Comparison of ENCODE assay signal across 12 cellular contexts in genomic region chr2:188475945-188476344, GRCh38.
DNase-seq lines count a peak whose midpoint lies in the region; ATAC-seq, FAIRE-seq and TF ChIP-seq lines count a peak whose summit lies in the region.
"Had no signal": no experiment of that assay in that cellular context is flagged by ENCODE, and none has a peak within 500 bp of the region (broad histone marks: within the 10 kb centered on the region; RNA-seq: fewer than 3 reads in every experiment).

No MANE protein-coding gene starts in this region.

- no peaks in the 10 kb centered on the region for H3K9me3 Mint-ChIP-seq in stimulated activated naive CD8-positive, alpha-beta T cell treated with anti-CD3 and anti-CD28 coated beads, Interleukin-15, amount 100 ng/mL, for 72 hours
- H3K9me3 Mint-ChIP-seq in activated naive CD4-positive, alpha-beta T cell treated with anti-CD3 and anti-CD28 coated beads, Interleukin-2, amount 10 ng/mL, durations not matched to agents 7 days and 5 days, result no peaks in the 10 kb centered on the region

- peak; percentile 99 for FAIRE-seq in RCC 7860 (lab: Jason Lieb, UNC)
- FAIRE-seq: GM12891 had no signal

- no peaks in the 10 kb centered on the region for H3K27me3 Mint-ChIP-seq in stimulated activated naive CD8-positive, alpha-beta T cell treated with anti-CD3 and anti-CD28 coated beads, Interleukin-15, amount 100 ng/mL, for 72 hours
- no peaks in the 10 kb centered on the region for H3K27me3 Mint-ChIP-seq in activated naive CD4-positive, alpha-beta T cell treated with anti-CD3 and anti-CD28 coated beads, Interleukin-2, amount 10 ng/mL, durations not matched to agents 7 days and 5 days
- H3K27me3 Mint-ChIP-seq: naive thymus-derived CD4-positive, alpha-beta T cell had no signal

- H3K4me3 Mint-ChIP-seq in stimulated activated naive CD8-positive, alpha-beta T cell treated with anti-CD3 and anti-CD28 coated beads, Interleukin-15, amount 100 ng/mL, for 72 hours, result no peak overlapping the region
- H3K4me3 Mint-ChIP-seq in activated naive CD4-positive, alpha-beta T cell treated with anti-CD3 and anti-CD28 coated beads, Interleukin-2, amount 10 ng/mL, durations not matched to agents 7 days and 5 days, result no peak overlapping the region
- H3K4me3 Mint-ChIP-seq: naive thymus-derived CD4-positive, alpha-beta T cell had no signal

- H3K36me3 ChIP-seq in hepatocyte (replicated peaks; ENCODE audit: insufficient read depth, low read depth), result no peaks in the 10 kb centered on the region

- H3K27ac ChIP-seq in hepatocyte, result peak overlapping the region; percentile 20

- no peaks in the 10 kb centered on the region for H3K9me2 ChIP-seq in hepatocyte (replicated peaks; ENCODE audit: insufficient read depth)

- peak overlapping the region; percentile 9 for H3K4me2 ChIP-seq in hepatocyte

- H3K4me3 ChIP-seq in HFF-Myc (replicated peaks; ENCODE audit: low read depth, low read length) (no peak overlapping the region), hepatocyte (no peak overlapping the region)

- no peaks in the 10 kb centered on the region for H3K36me3 Mint-ChIP-seq in activated naive CD4-positive, alpha-beta T cell treated with anti-CD3 and anti-CD28 coated beads, Interleukin-2, amount 10 ng/mL, durations not matched to agents 7 days and 5 days
- H3K36me3 Mint-ChIP-seq: naive thymus-derived CD4-positive, alpha-beta T cell had no signal

- no peak overlapping the region for H2AFZ ChIP-seq in hepatocyte

- peaks cover 26% of the 10 kb centered on the region for H3K79me2 ChIP-seq in hepatocyte

- no peaks in the 10 kb centered on the region for H3K27me3 ChIP-seq in hepatocyte

- 47% methylated on average over 4 of the region's 4 CpGs for WGBS in hepatocyte (ENCODE audit: low lambda C conversion rate, missing lambda C conversion rate)

- CTCF ChIA-PET in activated naive CD4-positive, alpha-beta T cell treated with anti-CD3 and anti-CD28 coated beads, Interleukin-2, amount 10 ng/mL, durations not matched to agents 7 days and 5 days (lab: Charles Lee), result no interaction called here

- H3K4me1 Mint-ChIP-seq in stimulated activated naive CD8-positive, alpha-beta T cell treated with anti-CD3 and anti-CD28 coated beads, Interleukin-15, amount 100 ng/mL, for 72 hours, result no peaks in the 10 kb centered on the region
- H3K4me1 Mint-ChIP-seq in activated naive CD4-positive, alpha-beta T cell treated with anti-CD3 and anti-CD28 coated beads, Interleukin-2, amount 10 ng/mL, durations not matched to agents 7 days and 5 days, result no peaks in the 10 kb centered on the region
- H3K4me1 Mint-ChIP-seq: naive thymus-derived CD4-positive, alpha-beta T cell had no signal

- H4K20me1 ChIP-seq in hepatocyte (ENCODE audit: insufficient read depth, poor library complexity, severe bottlenecking), result no peaks in the 10 kb centered on the region

- no peaks in the 10 kb centered on the region for H3K4me1 ChIP-seq in hepatocyte (ENCODE audit: insufficient read depth)

- no peak overlapping the region for H3K27ac Mint-ChIP-seq in stimulated activated naive CD8-positive, alpha-beta T cell treated with anti-CD3 and anti-CD28 coated beads, Interleukin-15, amount 100 ng/mL, for 72 hours
- H3K27ac Mint-ChIP-seq in activated naive CD4-positive, alpha-beta T cell treated with anti-CD3 and anti-CD28 coated beads, Interleukin-2, amount 10 ng/mL, durations not matched to agents 7 days and 5 days, result no peak overlapping the region
- H3K27ac Mint-ChIP-seq: naive thymus-derived CD4-positive, alpha-beta T cell had no signal

- TF ChIP-seq CTCF in HFF-Myc (IDR thresholded peaks at IDR 0.05; ENCODE audit: low read depth, low read length, missing control alignments) (no peak), hepatocyte (IDR thresholded peaks at IDR 0.05; ENCODE audit: poor library complexity) (no peak)

- DNase-seq in AG08395 (ENCODE audit: low spot score) (peak; percentile 31), HFF-Myc (ENCODE audit: extremely low read depth, low read depth) (peak; percentile 61), RCC 7860 (ENCODE audit: low spot score) (peak; percentile 96), hepatocyte (ENCODE audit: low spot score) (no peak), putamen (ENCODE audit: low spot score) (no peak), pons (ENCODE audit: low spot score) (no peak)
- no peak for DNase-seq in stimulated activated naive CD8-positive, alpha-beta T cell treated with anti-CD3 and anti-CD28 coated beads, Interleukin-15, amount 100 ng/mL, for 72 hours
- DNase-seq in activated naive CD4-positive, alpha-beta T cell treated with anti-CD3 and anti-CD28 coated beads, Interleukin-2, amount 10 ng/mL, durations not matched to agents 7 days and 5 days, result no peak
- DNase-seq: GOT3; naive thymus-derived CD4-positive, alpha-beta T cell; NCI-H446 treated with DMSO at 0.1 percent for 48 hours had no signal

- ATAC-seq in stimulated activated naive CD8-positive, alpha-beta T cell treated with anti-CD3 and anti-CD28 coated beads, Interleukin-15, amount 100 ng/mL, for 72 hours, result no peak
- ATAC-seq: naive thymus-derived CD4-positive, alpha-beta T cell had no signal

- no peaks in the 10 kb centered on the region for H3K9me3 ChIP-seq in hepatocyte (ENCODE audit: low read depth)

Comparison
In these comparisons a context has a peak if more than half of its experiments do, and no peak if none do; other contexts are left out.
1. DNase-seq: peak in AG08395 (single experiment), HFF-Myc (single experiment) and RCC 7860 (single experiment); none in hepatocyte (single experiment), putamen (single experiment), pons (single experiment), stimulated activated naive CD8-positive, alpha-beta T cell treated with anti-CD3 and anti-CD28 coated beads, Interleukin-15, amount 100 ng/mL, for 72 hours (0 of 2) and activated naive CD4-positive, alpha-beta T cell treated with anti-CD3 and anti-CD28 coated beads, Interleukin-2, amount 10 ng/mL, durations not matched to agents 7 days and 5 days (single experiment).